In genomic region chr2:113237604-113238003, GRCh38 we compare ENCODE assay signal across 1 cellular context.
TF ChIP-seq lines count a peak whose summit lies in the region.

No MANE protein-coding gene starts in this region.

TF ChIP-seq in HepG2, 621 proteins besides CTCF, POLR2A, EP300 and RAD21 (continued from another document and continues in another):
- TF ChIP-seq, protein P1, sequence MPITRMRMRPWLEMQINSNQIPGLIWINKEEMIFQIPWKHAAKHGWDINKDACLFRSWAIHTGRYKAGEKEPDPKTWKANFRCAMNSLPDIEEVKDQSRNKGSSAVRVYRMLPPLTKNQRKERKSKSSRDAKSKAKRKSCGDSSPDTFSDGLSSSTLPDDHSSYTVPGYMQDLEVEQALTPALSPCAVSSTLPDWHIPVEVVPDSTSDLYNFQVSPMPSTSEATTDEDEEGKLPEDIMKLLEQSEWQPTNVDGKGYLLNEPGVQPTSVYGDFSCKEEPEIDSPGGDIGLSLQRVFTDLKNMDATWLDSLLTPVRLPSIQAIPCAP (CRISPR knock-in tag; IDR thresholded peaks at IDR 0.05; ENCODE audit: low read depth) = no peak
- TF ChIP-seq ETV5 (CRISPR knock-in tag; IDR thresholded peaks at IDR 0.05; ENCODE audit: borderline replicate concordance) = peak; percentile 36; the same call in 1 of the 2 replicates
- TF ChIP-seq SOX13 (IDR thresholded peaks at IDR 0.05) = no peak
- peak in 1 of 2 experiments; percentile 63; a peak in 1 of 4 replicates for TF ChIP-seq SOX13 (CRISPR knock-in tag; conservative IDR thresholded peaks at IDR 0.05 in 1 of 2, IDR thresholded peaks at IDR 0.05 in 1 of 2)
- no peak for TF ChIP-seq ZFP37 (CRISPR knock-in tag; IDR thresholded peaks at IDR 0.05; ENCODE audit: borderline replicate concordance)
- TF ChIP-seq ARID5B (CRISPR knock-in tag; IDR thresholded peaks at IDR 0.05) = peak; percentile 34; the same call in 1 of the 2 replicates
- no peak for TF ChIP-seq KLF11 (CRISPR knock-in tag; IDR thresholded peaks at IDR 0.05)
- TF ChIP-seq ZNF407 (CRISPR knock-in tag; IDR thresholded peaks at IDR 0.05; ENCODE audit: not compliant biosample characterization) = no peak
- no peak for TF ChIP-seq SMARCE1 (IDR thresholded peaks at IDR 0.05; ENCODE audit: borderline replicate concordance)
- no peak for TF ChIP-seq RBM22 (optimal IDR thresholded peaks at IDR 0.05; ENCODE audit: low read length)
- no peak for TF ChIP-seq SMARCC2 (IDR thresholded peaks at IDR 0.05)
- no peak for TF ChIP-seq THAP11 (CRISPR knock-in tag; IDR thresholded peaks at IDR 0.05)
- no peak for TF ChIP-seq DZIP1 (CRISPR knock-in tag; IDR thresholded peaks at IDR 0.05)
- no peak for TF ChIP-seq ATRX (CRISPR knock-in tag; IDR thresholded peaks at IDR 0.05; ENCODE audit: borderline replicate concordance)
- no peak for TF ChIP-seq PAWR (CRISPR knock-in tag; IDR thresholded peaks at IDR 0.05; ENCODE audit: borderline replicate concordance)
- TF ChIP-seq RARA (CRISPR knock-in tag; IDR thresholded peaks at IDR 0.05) = peak; percentile 23; the same call in 1 of the 2 replicates
- no peak for TF ChIP-seq ZNF33B (CRISPR knock-in tag; IDR thresholded peaks at IDR 0.05)
- no peak for TF ChIP-seq ZNF879 (CRISPR knock-in tag; IDR thresholded peaks at IDR 0.05)
- TF ChIP-seq, protein P2, sequence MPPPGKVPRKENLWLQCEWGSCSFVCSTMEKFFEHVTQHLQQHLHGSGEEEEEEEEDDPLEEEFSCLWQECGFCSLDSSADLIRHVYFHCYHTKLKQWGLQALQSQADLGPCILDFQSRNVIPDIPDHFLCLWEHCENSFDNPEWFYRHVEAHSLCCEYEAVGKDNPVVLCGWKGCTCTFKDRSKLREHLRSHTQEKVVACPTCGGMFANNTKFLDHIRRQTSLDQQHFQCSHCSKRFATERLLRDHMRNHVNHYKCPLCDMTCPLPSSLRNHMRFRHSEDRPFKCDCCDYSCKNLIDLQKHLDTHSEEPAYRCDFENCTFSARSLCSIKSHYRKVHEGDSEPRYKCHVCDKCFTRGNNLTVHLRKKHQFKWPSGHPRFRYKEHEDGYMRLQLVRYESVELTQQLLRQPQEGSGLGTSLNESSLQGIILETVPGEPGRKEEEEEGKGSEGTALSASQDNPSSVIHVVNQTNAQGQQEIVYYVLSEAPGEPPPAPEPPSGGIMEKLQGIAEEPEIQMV (CRISPR knock-in tag; IDR thresholded peaks at IDR 0.05; ENCODE audit: low read depth) = no peak
- no peak for TF ChIP-seq ZNF136 (CRISPR knock-in tag; IDR thresholded peaks at IDR 0.05; ENCODE audit: low read depth)
- TF ChIP-seq ZNF777 (CRISPR knock-in tag; IDR thresholded peaks at IDR 0.05) = no peak
- no peak for TF ChIP-seq XRCC5 (optimal IDR thresholded peaks at IDR 0.05; ENCODE audit: low read length)
- TF ChIP-seq MYC (CRISPR knock-in tag; IDR thresholded peaks at IDR 0.05; ENCODE audit: borderline replicate concordance) = no peak
- TF ChIP-seq SRF (IDR thresholded peaks at IDR 0.05; ENCODE audit: low read depth, low read length) = no peak
- TF ChIP-seq FOXA3 (CRISPR knock-in tag; IDR thresholded peaks at IDR 0.05) = no peak
- peak; percentile 93 for TF ChIP-seq TEAD3 (CRISPR knock-in tag; optimal IDR thresholded peaks at IDR 0.05; ENCODE audit: borderline replicate concordance)
- peak; percentile 14; the same call in 1 of the 2 replicates for TF ChIP-seq GATAD2A (CRISPR knock-in tag; IDR thresholded peaks at IDR 0.05)
- TF ChIP-seq NR1H2 (CRISPR knock-in tag; IDR thresholded peaks at IDR 0.05; ENCODE audit: borderline replicate concordance, low read depth) = no peak
- no peak for TF ChIP-seq ZNF761 (CRISPR knock-in tag; conservative IDR thresholded peaks at IDR 0.05)
- TF ChIP-seq U2AF1 (optimal IDR thresholded peaks at IDR 0.05; ENCODE audit: low read depth, low read length) = no peak
- TF ChIP-seq TBX2 (CRISPR knock-in tag; IDR thresholded peaks at IDR 0.05; ENCODE audit: borderline replicate concordance) = no peak
- no peak for TF ChIP-seq GMEB2 (CRISPR knock-in tag; IDR thresholded peaks at IDR 0.05; ENCODE audit: low read depth)
- no peak for TF ChIP-seq SNAPC2 (CRISPR knock-in tag; IDR thresholded peaks at IDR 0.05)
- no peak for TF ChIP-seq ATF4 (CRISPR knock-in tag; IDR thresholded peaks at IDR 0.05)
- no peak for TF ChIP-seq ZHX1 (CRISPR knock-in tag; IDR thresholded peaks at IDR 0.05; ENCODE audit: low read depth)
- no peak for TF ChIP-seq FOXK1 (CRISPR knock-in tag; IDR thresholded peaks at IDR 0.05; ENCODE audit: borderline replicate concordance, low read depth)
- no peak for TF ChIP-seq ZBTB8A (CRISPR knock-in tag; IDR thresholded peaks at IDR 0.05; ENCODE audit: borderline replicate concordance, low read depth)
- TF ChIP-seq NFIC (IDR thresholded peaks at IDR 0.05; ENCODE audit: low read length) = no peak
